ENCODE assay signal across 20 cellular contexts in genomic region chr13:83620535-83621220, GRCh38.
DNase-seq lines count a peak whose midpoint lies in the region; ATAC-seq and TF ChIP-seq lines count a peak whose summit lies in the region.
"Had no signal": no experiment of that assay in that cellular context is flagged by ENCODE, and none has a peak within 500 bp of the region (broad histone marks: within the 10 kb centered on the region; RNA-seq: fewer than 3 reads in every experiment).

No MANE protein-coding gene starts in this region.

- no peaks in the 10 kb centered on the region for H3K4me1 ChIP-seq in testis
- H3K4me1 ChIP-seq: heart right ventricle, right atrium auricular region had no signal

- H3K9me3 ChIP-seq in testis: no peaks in the 10 kb centered on the region
- H3K9me3 ChIP-seq: right atrium auricular region had no signal

- no peaks in the 10 kb centered on the region for H3K36me3 ChIP-seq in testis (ENCODE audit: low read depth, missing control alignments)
- H3K36me3 ChIP-seq: heart right ventricle, right atrium auricular region had no signal

- ATAC-seq in omental fat pad (ENCODE audit: low FRiP score): peak; percentile 75
- ATAC-seq: heart right ventricle had no signal

- no peak overlapping the region for H3K27ac ChIP-seq in testis
- H3K27ac ChIP-seq: heart right ventricle, right atrium auricular region, VCaP had no signal

- no peak for TF ChIP-seq POLR2A in testis (IDR thresholded peaks at IDR 0.05)

- no peaks in the 10 kb centered on the region for H3K27me3 ChIP-seq in testis
- H3K27me3 ChIP-seq: heart right ventricle, right atrium auricular region had no signal

- no peak overlapping the region for H3K4me3 ChIP-seq in testis
- H3K4me3 ChIP-seq: heart right ventricle, right atrium auricular region had no signal

- no peak for TF ChIP-seq CTCF in omental fat pad (IDR thresholded peaks at IDR 0.05)
- TF ChIP-seq CTCF in testis (IDR thresholded peaks at IDR 0.05): no peak

- intact Hi-C loops in testis (cut with DNase I; ENCODE audit: low total_unique reads): no loop called here

- DNase-seq in ELR (ENCODE audit: low read depth): peak; percentile 74
- DNase-seq in RKO (ENCODE audit: low spot score): peak; percentile 60
- peak; percentile 32 for DNase-seq in dedifferentiated amniotic fluid mesenchymal stem cell (ENCODE audit: extremely low spot score)
- no peak for DNase-seq in omental fat pad (ENCODE audit: low spot score)
- DNase-seq in NCI-H2029 treated with DMSO at 0.1 percent for 48 hours (lab: John Stamatoyannopoulos, UW): no peak
- DNase-seq in testis: no peak
- DNase-seq in activated T-cell treated with anti-CD3 and anti-CD28 coated beads, Interleukin-2, amount 50 U/mL, for 1 hour: no peak
- DNase-seq: activated CD4-positive, alpha-beta T cell treated with anti-CD3 and anti-CD28 coated beads, Interleukin-2, amount 50 U/mL, for 48 hours; activated naive CD4-positive, alpha-beta T cell treated with anti-CD3 and anti-CD28 coated beads for 36 hours; activated T-cell treated with anti-CD3 and anti-CD28 coated beads, Interleukin-2, amount 50 U/mL, for 24 hours; COR-L47; heart right ventricle; immature natural killer cell; NCI-H1436; NCI-H2171; NCI-H526 treated with DMSO at 0.1 percent for 48 hours; occipital lobe; SIG-M5 had no signal

Comparison
In these comparisons a context has a peak if more than half of its experiments do, and no peak if none do; other contexts are left out.
1. DNase-seq: peak in ELR (single experiment), RKO (single experiment) and dedifferentiated amniotic fluid mesenchymal stem cell (single experiment); none in omental fat pad (single experiment), NCI-H2029 treated with DMSO at 0.1 percent for 48 hours (single experiment), testis (single experiment) and activated T-cell treated with anti-CD3 and anti-CD28 coated beads, Interleukin-2, amount 50 U/mL, for 1 hour (single experiment).